8 cellular contexts compared by ENCODE assay signal in the genomic region with DNA sequence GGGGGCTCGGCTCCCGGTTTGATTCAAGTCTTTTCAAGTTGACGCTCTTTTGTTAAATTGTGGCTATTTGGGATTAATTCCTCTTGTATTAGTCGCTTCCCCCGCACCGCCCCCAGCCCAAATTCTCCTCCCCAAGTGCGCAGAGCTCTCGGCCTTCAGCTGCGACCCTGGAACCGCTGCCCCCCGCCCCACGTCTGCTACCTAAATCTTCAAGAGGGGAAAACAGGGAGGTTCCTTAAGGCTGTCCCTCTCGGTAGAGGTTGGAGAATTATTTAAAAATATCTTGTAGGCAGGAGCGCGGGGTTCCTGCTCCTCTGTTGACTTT. TPM values are rescaled to one million over a fixed set of nuclear protein-coding genes. Genes with fewer than 3 reads are reported as not detected.
A peak's percentile ranks its signal among the peaks of the same experiment; 100 is the strongest.
DNase-seq lines count a peak whose midpoint lies in the region; ATAC-seq and TF ChIP-seq lines count a peak whose summit lies in the region.

No MANE protein-coding gene starts in this region.

- H3K27me3 Mint-ChIP-seq in endodermal cell (ENCODE audit: insufficient read depth) (peaks cover 40% of the 10 kb centered on the region), neural progenitor cell (ENCODE audit: insufficient read depth, low read depth) (peaks cover 7% of the 10 kb centered on the region)

- H3K27me3 ChIP-seq in BLaER1 treated with 17β-estradiol and CSF1 and Interleukin-3, amounts not matched to agents 10 nM and 100 nM, result no peaks in the 10 kb centered on the region
- H3K27me3 ChIP-seq in endodermal cell (ENCODE audit: control insufficient read depth, insufficient read depth, low read length, poor library complexity, severe bottlenecking) (peaks cover 8% of the 10 kb centered on the region), neural progenitor cell (peaks cover 46% of the 10 kb centered on the region)

- ATAC-seq in GM18873 (IDR thresholded peaks at IDR 0.05; ENCODE audit: low FRiP score, unreplicated experiment), result no peak
- ATAC-seq in HG02763 (IDR thresholded peaks at IDR 0.05; ENCODE audit: unreplicated experiment), result no peak
- no peak for ATAC-seq in HG03280 (IDR thresholded peaks at IDR 0.05; ENCODE audit: unreplicated experiment)

- peak overlapping the region; percentile 26 for H2AFZ ChIP-seq in neural progenitor cell (replicated peaks)

- H3F3A ChIP-seq in neural progenitor cell (ENCODE audit: low read depth), result peaks cover 4% of the 10 kb centered on the region

- H4K20me1 ChIP-seq in BLaER1 treated with 17β-estradiol and CSF1 and Interleukin-3, amounts not matched to agents 10 nM and 100 nM, result peaks cover 0 to 33% (median 15%) of the 10 kb centered on the region in 11 experiments; a peak in 13 of 22 replicates
- peaks cover 27% of the 10 kb centered on the region for H4K20me1 ChIP-seq in neural progenitor cell (ENCODE audit: low read depth)

- H3K4me2 ChIP-seq in BLaER1 treated with 17β-estradiol and CSF1 and Interleukin-3, amounts not matched to agents 10 nM and 100 nM, result peak overlapping the region; percentile 66 to 90 (median 77)
- H3K4me2 ChIP-seq in neural progenitor cell, result peak overlapping the region; percentile 73

- TF ChIP-seq CTCF in endodermal cell (conservative IDR thresholded peaks at IDR 0.05), result no peak
- no peak for TF ChIP-seq CTCF in neural progenitor cell (IDR thresholded peaks at IDR 0.05)

- H3K79me2 ChIP-seq in neural progenitor cell (ENCODE audit: low read depth), result peaks cover 37% of the 10 kb centered on the region

- H3K36me3 ChIP-seq in BLaER1 treated with 17β-estradiol and CSF1 and Interleukin-3, amounts not matched to agents 10 nM and 100 nM, result no peaks in the 10 kb centered on the region
- H3K36me3 ChIP-seq in endodermal cell (ENCODE audit: control insufficient read depth, insufficient read depth, low read length) (no peaks in the 10 kb centered on the region), neural progenitor cell (no peaks in the 10 kb centered on the region)

- H3K4me1 ChIP-seq in BLaER1 treated with 17β-estradiol and CSF1 and Interleukin-3, amounts not matched to agents 10 nM and 100 nM, result peaks cover 7 to 22% (median 17%) of the 10 kb centered on the region in 10 experiments; a peak in 19 of 20 replicates
- no peaks in the 10 kb centered on the region for H3K4me1 ChIP-seq in endodermal cell (ENCODE audit: control insufficient read depth, insufficient read depth, low read length)
- no peaks in the 10 kb centered on the region for H3K4me1 ChIP-seq in neural progenitor cell

- H3K4me3 Mint-ChIP-seq in endodermal cell, result peak overlapping the region; percentile 77
- H3K4me3 Mint-ChIP-seq in neural progenitor cell, result peak overlapping the region; percentile 92

- H3K9me3 ChIP-seq in BLaER1 treated with 17β-estradiol and CSF1 and Interleukin-3, amounts not matched to agents 10 nM and 100 nM (replicated peaks in 1 of 11), result peaks cover 0 to 34% (median 16%) of the 10 kb centered on the region in 11 experiments; a peak in 17 of 22 replicates
- H3K9me3 ChIP-seq in endodermal cell (ENCODE audit: control insufficient read depth, low read length) (no peaks in the 10 kb centered on the region), neural progenitor cell (ENCODE audit: low read depth) (no peaks in the 10 kb centered on the region)

- H3K4me1 Mint-ChIP-seq in endodermal cell (peaks cover 3% of the 10 kb centered on the region), neural progenitor cell (peaks cover 9% of the 10 kb centered on the region)

- 0% methylated on average over 10 of the region's 15 CpGs; no CpG with 5 or more reads in 1 of the 2 experiments for WGBS in endodermal cell (ENCODE audit: insufficient coverage in 1 of 2, insufficient read length in 1 of 2), 2 experiments

- DNase-seq in OCI-M1 (lab: John Stamatoyannopoulos, UW), result peak; percentile 13
- DNase-seq in endodermal cell, result no peak
- no peak for DNase-seq in neural progenitor cell (ENCODE audit: low spot score)
- no peak for DNase-seq in activated gamma-delta T cell (lab: John Stamatoyannopoulos, UW)

- peak overlapping the region; percentile 61 to 87 (median 83); a peak in 19 of 22 replicates for H3K27ac ChIP-seq in BLaER1 treated with 17β-estradiol and CSF1 and Interleukin-3, amounts not matched to agents 10 nM and 100 nM
- H3K27ac ChIP-seq in endodermal cell (ENCODE audit: low read depth, low read length) (no peak overlapping the region), neural progenitor cell (no peak overlapping the region)

- H3K27ac Mint-ChIP-seq in endodermal cell, result no peak overlapping the region
- H3K27ac Mint-ChIP-seq in neural progenitor cell, result no peak overlapping the region

- H3K9ac ChIP-seq in BLaER1 treated with 17β-estradiol and CSF1 and Interleukin-3, amounts not matched to agents 10 nM and 100 nM, result peak overlapping the region; percentile 84 to 91 (median 87)
- peak overlapping the region; percentile 30 for H3K9ac ChIP-seq in endodermal cell (ENCODE audit: extremely low read depth, low read length, poor library complexity, severe bottlenecking)
- no peak overlapping the region for H3K9ac ChIP-seq in neural progenitor cell

- H3K9me3 Mint-ChIP-seq in endodermal cell (peaks cover 21% of the 10 kb centered on the region), neural progenitor cell (no peaks in the 10 kb centered on the region)

- peak overlapping the region; percentile 71 to 83 (median 76) for H3K4me3 ChIP-seq in BLaER1 treated with 17β-estradiol and CSF1 and Interleukin-3, amounts not matched to agents 10 nM and 100 nM
- H3K4me3 ChIP-seq in endodermal cell (ENCODE audit: low read length) (peak overlapping the region; percentile 76), neural progenitor cell (peak overlapping the region; percentile 77)

- H3K36me3 Mint-ChIP-seq in endodermal cell (ENCODE audit: low read depth) (no peaks in the 10 kb centered on the region), neural progenitor cell (no peaks in the 10 kb centered on the region)

RNA-seq across cellular contexts. Expression of a gene that starts 0.9 kb away (rescaled TPM):
- total RNA-seq in endodermal cell, result 10 to 100 TPM; 13.9 to 20.5 TPM
- polyA plus RNA-seq in endodermal cell (2013, experiment 1 of 2), result 19.4 TPM
- polyA plus RNA-seq in endodermal cell (2013, experiment 2 of 2), result 19.4 TPM
- total RNA-seq in neural progenitor cell (ENCODE audit: low replicate concordance), result 20.9 and 32.2 TPM in 2 replicates

Comparison
In these comparisons a context has a peak if more than half of its experiments do, and no peak if none do; other contexts are left out.
1. H3K27ac ChIP-seq: peak in BLaER1 treated with 17β-estradiol and CSF1 and Interleukin-3, amounts not matched to agents 10 nM and 100 nM (11 of 11); none in endodermal cell (single experiment) and neural progenitor cell (single experiment).
2. Peak in every context shown above with its lines, with median percentiles within 50 percentile points of each other: H3K4me3 ChIP-seq.